ENCODE assay signal across 8 cellular contexts in genomic region chr1:165828103-165828558, GRCh38. TPM values are rescaled to one million over a fixed set of nuclear protein-coding genes. Genes with fewer than 3 reads are reported as not detected.
DNase-seq lines count a peak whose midpoint lies in the region; ATAC-seq and TF ChIP-seq lines count a peak whose summit lies in the region.

No MANE protein-coding gene starts in this region.

- H3K27ac ChIP-seq in psoas muscle = peak overlapping the region; percentile 93

- DNase-seq in DMS79 (lab: John Stamatoyannopoulos, UW) (peak; percentile 29), HK-2 (ENCODE audit: unreplicated experiment) (peak; percentile 64), left cardiac atrium (peak; percentile 55), psoas muscle (peak; percentile 43 to 65), GOT3 (lab: John Stamatoyannopoulos, UW) (no peak)
- DNase-seq in activated naive CD8-positive, alpha-beta T cell treated with anti-CD3 and anti-CD28 coated beads for 36 hours = peak; percentile 73

- H3K4me3 Mint-ChIP-seq in activated naive CD8-positive, alpha-beta T cell treated with anti-CD3 and anti-CD28 coated beads for 36 hours = peak overlapping the region; percentile 95

- peaks cover 17% of the 10 kb centered on the region for H3K4me1 Mint-ChIP-seq in activated naive CD8-positive, alpha-beta T cell treated with anti-CD3 and anti-CD28 coated beads for 36 hours

- H3K4me1 ChIP-seq in psoas muscle = peaks cover 10% of the 10 kb centered on the region

- no peaks in the 10 kb centered on the region for H3K27me3 Mint-ChIP-seq in activated naive CD8-positive, alpha-beta T cell treated with anti-CD3 and anti-CD28 coated beads for 36 hours

- TF ChIP-seq POLR2A in Raji (IDR thresholded peaks at IDR 0.05; ENCODE audit: insufficient read depth, low read depth, low read length) = peak; percentile 3; the same call in 1 of the 2 replicates

- H3K36me3 ChIP-seq in psoas muscle (ENCODE audit: insufficient read depth in 1 of 2, low read depth in 1 of 2) = no peaks in the 10 kb centered on the region

- H3K27ac Mint-ChIP-seq in activated naive CD8-positive, alpha-beta T cell treated with anti-CD3 and anti-CD28 coated beads for 36 hours = peak overlapping the region; percentile 95

- H3K4me3 ChIP-seq in psoas muscle = peak overlapping the region; percentile 93

- ATAC-seq in GM19467 (IDR thresholded peaks at IDR 0.05; ENCODE audit: unreplicated experiment) = peak; percentile 29
- peak; percentile 41 to 57 for ATAC-seq in left cardiac atrium
- ATAC-seq in psoas muscle = peak; percentile 43 to 64 (median 60)

- peaks cover 1% of the 10 kb centered on the region for H3K9me3 Mint-ChIP-seq in activated naive CD8-positive, alpha-beta T cell treated with anti-CD3 and anti-CD28 coated beads for 36 hours

- no peaks in the 10 kb centered on the region for H3K9me3 ChIP-seq in psoas muscle

- WGBS in psoas muscle, 3 donors = 0 to 1% (median 0%) methylated on average over 28 to 43 of the region's 43 CpGs

- H3K36me3 Mint-ChIP-seq in activated naive CD8-positive, alpha-beta T cell treated with anti-CD3 and anti-CD28 coated beads for 36 hours = peaks cover 29% of the 10 kb centered on the region

- TF ChIP-seq CTCF in psoas muscle (IDR thresholded peaks at IDR 0.05) = no peak

- intact Hi-C loops in left cardiac atrium (cut with DNase I) (no loop called here), psoas muscle (cut with DNase I) (loop anchor here (2.0 to 5.0 kb wide), 6 partner anchors 34 to 196 kb away; partner anchors contain the start of genes ALDH9A1 (in 1 of the 2), MGST3 (in 1 of the 2) and TMCO1 (in 1 of the 2))

- H3K27me3 ChIP-seq in psoas muscle (ENCODE audit: insufficient read depth in 3 of 3, low read length in 2 of 3) = no peaks in the 10 kb centered on the region

RNA-seq across cellular contexts. Expression of gene UCK2, which starts 0.7 kb away (rescaled TPM):
- 10 to 100 TPM; 88.6 to 92.2 TPM for total RNA-seq in activated naive CD8-positive, alpha-beta T cell treated with anti-CD3 and anti-CD28 coated beads for 36 hours
- total RNA-seq in left cardiac atrium = 10 to 100 TPM in 1 of 2 donors, 1 to 10 TPM in 1; 8.0 to 18.2 TPM
- total RNA-seq in psoas muscle = 10 to 100 TPM; 17.2 to 94.6 (median 29.7) TPM
- polyA plus RNA-seq in psoas muscle = 100 to 1,000 TPM in 1 of 3 donors, 10 to 100 TPM in 2; 14.6 to 273 (median 25.1) TPM

RNA-seq across cellular contexts. Expression of gene TMCO1, which starts 59.5 kb away (rescaled TPM):
- total RNA-seq in activated naive CD8-positive, alpha-beta T cell treated with anti-CD3 and anti-CD28 coated beads for 36 hours = 10 to 100 TPM; 79.9 to 81.1 TPM
- total RNA-seq in left cardiac atrium = 10 to 100 TPM; 61.9 to 63.5 TPM
- 10 to 100 TPM; 31.5 to 41.9 (median 33.4) TPM for total RNA-seq in psoas muscle
- polyA plus RNA-seq in psoas muscle = 10 to 100 TPM; 38.6 to 90.2 (median 86.0) TPM

Comparison
In these comparisons a context has a peak if more than half of its experiments do, and no peak if none do; other contexts are left out.
1. intact Hi-C loops: an anchor here in psoas muscle (2.0 to 5.0 kb wide); none called in left cardiac atrium.